ENCODE assay signal across 1 cellular context in the genomic region with DNA sequence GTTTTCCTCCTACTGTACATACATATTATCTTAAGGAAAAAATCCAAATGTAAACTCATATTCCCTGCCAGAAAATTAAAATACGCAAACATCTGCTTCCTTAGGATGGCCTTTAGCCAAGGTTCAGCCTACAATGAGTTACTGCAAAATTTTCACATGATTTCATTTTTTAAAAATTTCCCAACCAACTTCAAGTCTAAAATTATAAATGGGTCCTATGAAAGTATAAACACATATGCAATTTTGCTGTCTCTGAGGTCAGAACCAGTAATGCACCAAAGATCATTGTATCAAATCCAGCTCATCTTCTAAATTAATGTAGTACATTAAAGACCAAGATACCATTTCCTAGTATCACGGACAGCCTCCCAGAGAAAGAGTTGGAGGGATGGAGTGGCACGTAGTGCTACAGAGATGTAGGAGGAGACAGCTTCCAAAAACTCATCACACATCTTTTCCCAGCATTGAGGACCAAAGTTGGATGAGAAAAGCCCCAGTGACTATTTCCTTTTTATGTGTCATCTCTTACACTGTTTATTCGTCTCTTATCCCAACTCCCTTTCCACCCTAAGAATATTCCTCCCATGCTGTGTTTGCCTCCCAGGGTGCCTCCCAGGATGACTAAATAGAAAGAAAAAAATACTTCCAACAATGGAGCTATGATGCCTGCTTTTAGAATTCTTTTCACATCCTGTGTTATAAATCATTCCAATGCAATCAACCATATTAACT.
TF ChIP-seq lines count a peak whose summit lies in the region.

No MANE protein-coding gene starts in this region.

TF ChIP-seq in liver, 16 proteins besides CTCF, POLR2A, EP300 and RAD21 (continued from another document):
- TF ChIP-seq ZBTB33 (IDR thresholded peaks at IDR 0.05) (no peak), HNF4G (IDR thresholded peaks at IDR 0.05) (no peak), JUND (IDR thresholded peaks at IDR 0.05) (no peak), EGR1 (IDR thresholded peaks at IDR 0.05; ENCODE audit: low read depth in 2 of 2) (no peak), TAF1 (conservative IDR thresholded peaks at IDR 0.05) (no peak), RXRA (IDR thresholded peaks at IDR 0.05) (no peak), FOXA1 (IDR thresholded peaks at IDR 0.05) (no peak)
- TF ChIP-seq, protein P1, sequence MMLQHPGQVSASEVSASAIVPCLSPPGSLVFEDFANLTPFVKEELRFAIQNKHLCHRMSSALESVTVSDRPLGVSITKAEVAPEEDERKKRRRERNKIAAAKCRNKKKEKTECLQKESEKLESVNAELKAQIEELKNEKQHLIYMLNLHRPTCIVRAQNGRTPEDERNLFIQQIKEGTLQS (IDR thresholded peaks at IDR 0.05) = no peak
TF ChIP-seq in liver: peak in this region for 0.
